7 cellular contexts compared by ENCODE assay signal in the genomic region with DNA sequence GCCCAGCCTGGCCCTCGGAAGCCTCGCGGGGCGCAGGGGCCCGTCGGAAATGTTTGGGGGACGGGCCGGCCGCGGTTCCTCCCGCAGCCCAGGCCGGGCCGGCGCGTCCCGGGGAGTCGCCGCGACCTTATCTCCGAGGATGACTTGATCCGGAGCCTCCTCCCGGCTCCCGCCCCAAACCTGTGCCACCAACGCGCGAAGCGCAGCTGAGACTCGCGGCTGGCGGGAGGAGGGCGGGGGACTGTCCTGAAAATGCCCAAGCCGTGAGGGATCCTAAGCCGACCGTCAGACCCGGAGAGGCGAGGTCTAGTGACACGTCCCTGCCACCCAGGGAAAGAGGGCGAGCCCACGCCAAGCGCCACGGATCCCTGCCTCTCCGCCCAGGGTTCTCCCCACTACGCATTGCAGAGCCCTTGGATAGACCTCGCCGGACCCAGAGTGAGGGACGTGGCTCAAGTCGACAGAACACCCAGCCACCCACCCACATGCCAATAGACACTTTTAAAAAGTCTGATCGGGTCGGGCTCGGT. TPM values are rescaled to one million over a fixed set of nuclear protein-coding genes. Genes with fewer than 3 reads are reported as not detected.
DNase-seq lines count a peak whose midpoint lies in the region; ATAC-seq and TF ChIP-seq lines count a peak whose summit lies in the region.

No MANE protein-coding gene starts in this region.

- no peaks in the 10 kb centered on the region for H3K9me3 ChIP-seq in sigmoid colon

- H3K27me3 ChIP-seq in sigmoid colon: no peaks in the 10 kb centered on the region

- in situ Hi-C loops in GM13976 (cut with MboI; ENCODE audit: low sequenced_read_pairs, unreplicated experiment): no loop called here

- H3K4me3 ChIP-seq in WI38 (ENCODE audit: low read depth, low read length) (peak overlapping the region; percentile 44), sigmoid colon (peak overlapping the region; percentile 8 to 58 (median 56))

- intact Hi-C loops in left cardiac atrium (cut with DNase I): loop anchor here in 1 of 2 donors (5.0 kb wide), 1 partner anchor 49 kb away; the partner anchor contains the start of gene BCORL1
- intact Hi-C loops in sigmoid colon (cut with DNase I): loop anchor here (1.0 to 2.0 kb wide), 2 partner anchors 20 to 49 kb away; partner anchors contain the start of gene BCORL1

- no peak for TF ChIP-seq POLR2A in sigmoid colon (IDR thresholded peaks at IDR 0.05)

- TF ChIP-seq CTCF in GM13976 (IDR thresholded peaks at IDR 0.05; ENCODE audit: borderline replicate concordance, control extremely low read depth, extremely low read depth, insufficient read depth, missing control alignments) (no peak), WI38 (IDR thresholded peaks at IDR 0.05; ENCODE audit: low read depth, low read length) (no peak), sigmoid colon (IDR thresholded peaks at IDR 0.05) (no peak)

- no peak for TF ChIP-seq EP300 in sigmoid colon (IDR thresholded peaks at IDR 0.05)

- H3K27ac ChIP-seq in sigmoid colon: peak overlapping the region; percentile 77 to 88 (median 86)

- no peaks in the 10 kb centered on the region for H3K36me3 ChIP-seq in sigmoid colon

- peak; percentile 24 for DNase-seq in GM13976 (ENCODE audit: low spot score)
- peak; percentile 42 for DNase-seq in left cardiac atrium
- DNase-seq in sigmoid colon: peak; percentile 71
- DNase-seq in SK-N-DZ (ENCODE audit: low spot score): no peak

- ATAC-seq in HG02610 (IDR thresholded peaks at IDR 0.05; ENCODE audit: unreplicated experiment) (peak; percentile 10), left cardiac atrium (no peak), GM18502 (IDR thresholded peaks at IDR 0.05; ENCODE audit: poor library complexity, unreplicated experiment) (no peak)

- H3K4me1 ChIP-seq in sigmoid colon: no peaks in the 10 kb centered on the region

- 3 to 8% methylated on average over 50 of the region's 50 CpGs for WGBS in sigmoid colon, 2 donors

RNA-seq across cellular contexts. Expression of gene UTP14A, which starts 26.9 kb away (rescaled TPM):
- total RNA-seq in left cardiac atrium (10 to 100 TPM in 1 of 2 donors, 1 to 10 TPM in 1; 7.7 to 13.7 TPM), sigmoid colon (10 to 100 TPM; 14.4 to 18.2 (median 15.2) TPM)
- 10 to 100 TPM in 1 of 3 donors, 1 to 10 TPM in 2; 5.5 to 15.6 (median 6.6) TPM for polyA plus RNA-seq in sigmoid colon
- polyA plus RNA-seq in SK-N-DZ (2014; cell fraction: cytosol; rRNA removed): 18.3 and 21.0 TPM in 2 replicates
- polyA plus RNA-seq in SK-N-DZ (2014; cell fraction: nucleus; rRNA removed): 12.2 and 18.3 TPM in 2 replicates

RNA-seq across cellular contexts. Expression of gene BCORL1, which starts 49.6 kb away (rescaled TPM):
- total RNA-seq in left cardiac atrium: 10 to 100 TPM in 1 of 2 donors, 1 to 10 TPM in 1; 7.5 to 11.3 TPM
- 1 to 10 TPM; 2.2 to 5.8 (median 4.2) TPM for total RNA-seq in sigmoid colon
- 1 to 10 TPM; 1.2 to 5.0 (median 1.6) TPM for polyA plus RNA-seq in sigmoid colon
- 1.1 and 2.1 TPM in 2 replicates for polyA plus RNA-seq in SK-N-DZ (2014; cell fraction: cytosol; rRNA removed)
- polyA plus RNA-seq in SK-N-DZ (2014; cell fraction: nucleus; rRNA removed): 1.3 and 1.7 TPM in 2 replicates
